ENCODE assay signal across 8 cellular contexts in genomic region chr2:45169339-45170190, GRCh38.
DNase-seq lines count a peak whose midpoint lies in the region; ATAC-seq lines count a peak whose summit lies in the region.

No MANE protein-coding gene starts in this region.

- H3K27ac Mint-ChIP-seq in activated naive CD8-positive, alpha-beta T cell treated with anti-CD3 and anti-CD28 coated beads, Interleukin-2, amount 50 U/mL, for 24 hours, result no peak overlapping the region

- H3K4me3 Mint-ChIP-seq in activated naive CD8-positive, alpha-beta T cell treated with anti-CD3 and anti-CD28 coated beads, Interleukin-2, amount 50 U/mL, for 24 hours, result peak overlapping the region; percentile 50

- ATAC-seq in activated naive CD8-positive, alpha-beta T cell treated with anti-CD3 and anti-CD28 coated beads, Interleukin-2, amount 50 U/mL, for 24 hours, result peak; percentile 7
- ATAC-seq in HG03175 (IDR thresholded peaks at IDR 0.05; ENCODE audit: unreplicated experiment), result no peak
- no peak for ATAC-seq in HG03280 (IDR thresholded peaks at IDR 0.05; ENCODE audit: unreplicated experiment)
- ATAC-seq in GM21529 (IDR thresholded peaks at IDR 0.05; ENCODE audit: unreplicated experiment), result no peak

- H3K9me3 ChIP-seq in BLaER1, result peaks cover 9% of the 10 kb centered on the region
- H3K9me3 ChIP-seq in iPS-15b (ENCODE audit: control insufficient read depth, insufficient read depth, low read length), result no peaks in the 10 kb centered on the region
- no peaks in the 10 kb centered on the region for H3K9me3 ChIP-seq in stomach smooth muscle (ENCODE audit: control insufficient read depth in 2 of 2, low read length in 2 of 2)

- H3K4me1 Mint-ChIP-seq in activated naive CD8-positive, alpha-beta T cell treated with anti-CD3 and anti-CD28 coated beads, Interleukin-2, amount 50 U/mL, for 24 hours, result peaks cover 5% of the 10 kb centered on the region

- peak overlapping the region; percentile 97 for H3K4me2 ChIP-seq in BLaER1

- peaks cover 18% of the 10 kb centered on the region; the same call in 1 of the 2 replicates for H4K20me1 ChIP-seq in BLaER1

- H3K9ac ChIP-seq in BLaER1 (no peak overlapping the region), iPS-15b (ENCODE audit: low read depth, low read length) (peak overlapping the region; percentile 40), stomach smooth muscle (ENCODE audit: low read length in 2 of 2) (peak overlapping the region; percentile 84 to 92)

- H3K36me3 Mint-ChIP-seq in activated naive CD8-positive, alpha-beta T cell treated with anti-CD3 and anti-CD28 coated beads, Interleukin-2, amount 50 U/mL, for 24 hours (ENCODE audit: low read depth), result no peaks in the 10 kb centered on the region

- H3K27me3 Mint-ChIP-seq in activated naive CD8-positive, alpha-beta T cell treated with anti-CD3 and anti-CD28 coated beads, Interleukin-2, amount 50 U/mL, for 24 hours, result peaks cover 74% of the 10 kb centered on the region

- peak; percentile 46 for DNase-seq in HT1080 (ENCODE audit: low read depth)
- peak; percentile 12 for DNase-seq in activated naive CD8-positive, alpha-beta T cell treated with anti-CD3 and anti-CD28 coated beads, Interleukin-2, amount 50 U/mL, for 24 hours

- H3K9me3 Mint-ChIP-seq in activated naive CD8-positive, alpha-beta T cell treated with anti-CD3 and anti-CD28 coated beads, Interleukin-2, amount 50 U/mL, for 24 hours, result no peaks in the 10 kb centered on the region

- H3K27ac ChIP-seq in BLaER1, result no peak overlapping the region
- H3K27ac ChIP-seq in stomach smooth muscle (ENCODE audit: low read length), result peak overlapping the region; percentile 97

- H3K36me3 ChIP-seq in BLaER1 (no peaks in the 10 kb centered on the region), iPS-15b (ENCODE audit: control insufficient read depth, insufficient read depth, low read length) (no peaks in the 10 kb centered on the region), stomach smooth muscle (ENCODE audit: control insufficient read depth in 2 of 2, insufficient read depth in 2 of 2, low read length in 2 of 2) (no peaks in the 10 kb centered on the region)

- peaks cover 35% of the 10 kb centered on the region for H3K4me1 ChIP-seq in BLaER1
- H3K4me1 ChIP-seq in iPS-15b (ENCODE audit: control insufficient read depth, insufficient read depth, low read length), result no peaks in the 10 kb centered on the region
- peaks cover 19% of the 10 kb centered on the region for H3K4me1 ChIP-seq in stomach smooth muscle (ENCODE audit: control insufficient read depth, insufficient read depth, low read length)

- H3K4me3 ChIP-seq in BLaER1 (peak overlapping the region; percentile 67), iPS-15b (ENCODE audit: low read depth, low read length) (peak overlapping the region; percentile 52), stomach smooth muscle (ENCODE audit: low read length in 2 of 2) (peak overlapping the region; percentile 69 to 80)

- H3K27me3 ChIP-seq in BLaER1 (peaks cover 70% of the 10 kb centered on the region), iPS-15b (ENCODE audit: control insufficient read depth, insufficient read depth, low read length) (peaks cover 61% of the 10 kb centered on the region), stomach smooth muscle (ENCODE audit: control insufficient read depth in 1 of 2, insufficient read depth in 2 of 2, low read length in 2 of 2) (no peaks in the 10 kb centered on the region)
